Comparison of ENCODE assay signal across 8 cellular contexts in the genomic region with DNA sequence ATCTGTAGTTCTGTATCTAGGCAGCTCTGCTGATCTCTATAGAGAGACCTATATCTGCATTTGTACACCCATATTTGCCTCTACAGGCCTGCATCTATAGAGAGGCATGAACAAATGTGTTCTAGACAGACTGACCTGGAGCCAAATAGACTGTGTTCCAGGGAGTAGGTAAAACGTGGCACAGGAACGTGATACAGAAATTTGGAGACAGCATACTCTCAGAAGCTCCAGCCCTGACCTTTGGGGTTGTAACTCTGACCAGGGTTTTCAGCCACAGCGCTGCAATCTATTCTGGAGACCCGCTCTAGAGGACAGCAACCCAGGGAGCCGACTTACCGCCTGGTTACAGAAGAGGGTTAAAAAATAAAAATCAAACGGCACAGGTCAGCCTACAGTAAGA. TPM values are rescaled to one million over a fixed set of nuclear protein-coding genes. Genes with fewer than 3 reads are reported as not detected.
DNase-seq lines count a peak whose midpoint lies in the region; ATAC-seq and TF ChIP-seq lines count a peak whose summit lies in the region.

No MANE protein-coding gene starts in this region.

- no peaks in the 10 kb centered on the region for H3F3A ChIP-seq in PC-3 (ENCODE audit: low read length, unreplicated experiment)
- H3F3A ChIP-seq in smooth muscle cell (ENCODE audit: low read depth) = no peaks in the 10 kb centered on the region

- H3K9ac ChIP-seq in PC-3 (ENCODE audit: low read length) = peak overlapping the region; percentile 75
- H3K9ac ChIP-seq in smooth muscle cell (ENCODE audit: low read depth) = peak overlapping the region; percentile 73

- CTCF ChIA-PET in PC-3 (lab: Charles Lee) = interaction anchor here (0.6 kb wide), 1 partner anchor 20 kb away, joined by 4 read pairs; no protein-coding TSS in a partner anchor

- H2AFZ ChIP-seq in PC-3 (ENCODE audit: low read length) (peak overlapping the region; percentile 93), smooth muscle cell (ENCODE audit: low read depth) (peak overlapping the region; percentile 99)

- H3K9me2 ChIP-seq in PC-3 (replicated peaks; ENCODE audit: low read length) = no peaks in the 10 kb centered on the region

- no peak for TF ChIP-seq EP300 in esophagus muscularis mucosa (IDR thresholded peaks at IDR 0.05)

- intact Hi-C loops in PC-3 (cut with micrococcal nuclease) = no loop called here
- intact Hi-C loops in esophagus muscularis mucosa (cut with DNase I) = no loop called here

- H3K4me3 ChIP-seq in PC-3 (ENCODE audit: low read length) = peak overlapping the region; percentile 92
- peak overlapping the region; percentile 67 to 77 (median 72) for H3K4me3 ChIP-seq in esophagus muscularis mucosa
- peak overlapping the region; percentile 98 for H3K4me3 ChIP-seq in smooth muscle cell

- TF ChIP-seq POLR2A in esophagus muscularis mucosa (IDR thresholded peaks at IDR 0.05; ENCODE audit: low read depth) = no peak

- H3K27ac ChIP-seq in PC-3 (ENCODE audit: low read length) (no peak overlapping the region), esophagus muscularis mucosa (replicated peaks in 1 of 4) (peak overlapping the region in 1 of 4 donors; percentile 77), smooth muscle cell (ENCODE audit: low read depth) (no peak overlapping the region)

- peaks cover 15% of the 10 kb centered on the region for H3K4me1 ChIP-seq in PC-3 (ENCODE audit: insufficient read depth, low read length)
- H3K4me1 ChIP-seq in esophagus muscularis mucosa = peaks cover 13 to 18% (median 16%) of the 10 kb centered on the region in 4 donors
- H3K4me1 ChIP-seq in smooth muscle cell (ENCODE audit: low read depth) = peaks cover 16% of the 10 kb centered on the region

- no TSS peak for BruUV-seq in PC-3 (replicated peaks; lab: Mats Ljungman, UMichigan)

- DNase-seq in DMS79 treated with DMSO at 0.1 percent for 48 hours (lab: John Stamatoyannopoulos, UW) (peak; percentile 56), DMS79 (lab: John Stamatoyannopoulos, UW) (no peak), PC-3 (peak; percentile 13), esophagus muscularis mucosa (ENCODE audit: extremely low spot score) (no peak), smooth muscle cell (lab: John Stamatoyannopoulos, UW; ENCODE audit: unreplicated experiment) (no peak), NCI-H2081 (lab: John Stamatoyannopoulos, UW) (no peak)
- DNase-seq in stimulated activated naive CD4-positive, alpha-beta T cell (lab: John Stamatoyannopoulos, UW) = no peak

- POLR2A ChIA-PET in PC-3 (lab: Charles Lee; ENCODE audit: unreplicated experiment) = interaction anchor here (1.6 kb wide), 1 partner anchor 11 kb away, joined by 18 read pairs; the partner anchor contains the start of gene SEC23B

- 11% methylated on average over 7 of the region's 7 CpGs for WGBS in esophagus muscularis mucosa
- 41% methylated on average over 7 of the region's 7 CpGs for WGBS in smooth muscle cell (ENCODE audit: low lambda C conversion rate)

- H3K27me3 ChIP-seq in PC-3 (ENCODE audit: low read length) = no peaks in the 10 kb centered on the region
- no peaks in the 10 kb centered on the region for H3K27me3 ChIP-seq in esophagus muscularis mucosa
- no peaks in the 10 kb centered on the region for H3K27me3 ChIP-seq in smooth muscle cell (ENCODE audit: low read depth)

- H3K4me2 ChIP-seq in PC-3 (ENCODE audit: low read length) = peak overlapping the region; percentile 89
- peak overlapping the region; percentile 92 for H3K4me2 ChIP-seq in smooth muscle cell

- H4K20me1 ChIP-seq in PC-3 (ENCODE audit: low read length) (no peaks in the 10 kb centered on the region), smooth muscle cell (ENCODE audit: low read depth) (no peaks in the 10 kb centered on the region)

- H3K36me3 ChIP-seq in PC-3 (ENCODE audit: low read depth, low read length) = no peaks in the 10 kb centered on the region
- H3K36me3 ChIP-seq in esophagus muscularis mucosa = peaks cover 4 to 27% (median 13%) of the 10 kb centered on the region in 4 donors
- no peaks in the 10 kb centered on the region for H3K36me3 ChIP-seq in smooth muscle cell (ENCODE audit: low read depth)

- TF ChIP-seq CTCF in PC-3 (conservative IDR thresholded peaks at IDR 0.05; ENCODE audit: low read depth, low read length) (no peak), esophagus muscularis mucosa (IDR thresholded peaks at IDR 0.05) (no peak), smooth muscle cell (IDR thresholded peaks at IDR 0.05; ENCODE audit: borderline replicate concordance, insufficient read depth, poor library complexity, severe bottlenecking) (no peak)

- peaks cover 10% of the 10 kb centered on the region for H3K79me2 ChIP-seq in PC-3 (ENCODE audit: low read length)
- peaks cover 8% of the 10 kb centered on the region for H3K79me2 ChIP-seq in smooth muscle cell (ENCODE audit: low read depth)

- ATAC-seq in PC-3 = peak; percentile 11
- no peak for ATAC-seq in HG03469 (IDR thresholded peaks at IDR 0.05; ENCODE audit: unreplicated experiment)

- no peaks in the 10 kb centered on the region for H3K9me3 ChIP-seq in PC-3 (ENCODE audit: low read length)
- H3K9me3 ChIP-seq in esophagus muscularis mucosa = no peaks in the 10 kb centered on the region
- no peaks in the 10 kb centered on the region for H3K9me3 ChIP-seq in smooth muscle cell (replicated peaks; ENCODE audit: low read depth)

RNA-seq across cellular contexts. Expression of gene RBBP9, which starts 1.0 kb away (rescaled TPM):
- total RNA-seq in PC-3 (2014; rRNA removed) = 17.7 and 22.8 TPM in 2 replicates
- total RNA-seq in esophagus muscularis mucosa = 10 to 100 TPM; 13.7 to 16.7 (median 15.3) TPM
- total RNA-seq in smooth muscle cell = 26.1 and 29.8 TPM in 2 replicates
- polyA plus RNA-seq in smooth muscle cell = 3.0 and 4.2 TPM in 2 replicates

RNA-seq across cellular contexts. Expression of gene SEC23B, which starts 11.7 kb away (rescaled TPM):
- total RNA-seq in PC-3 (2014; rRNA removed) (82.1 and 89.5 TPM in 2 replicates), esophagus muscularis mucosa (10 to 100 TPM; 14.1 to 21.0 (median 18.7) TPM), smooth muscle cell (53.9 and 55.8 TPM in 2 replicates)
- 44.2 and 55.6 TPM in 2 replicates for polyA plus RNA-seq in smooth muscle cell

RNA-seq across cellular contexts. Expression of gene POLR3F, which starts 28.9 kb away (rescaled TPM):
- 28.2 and 31.8 TPM in 2 replicates for total RNA-seq in PC-3 (2014; rRNA removed)
- 10 to 100 TPM in 2 of 4 donors, 1 to 10 TPM in 2; 9.1 to 13.3 (median 11.0) TPM for total RNA-seq in esophagus muscularis mucosa
- total RNA-seq in smooth muscle cell = 25.3 and 74.9 TPM in 2 replicates
- polyA plus RNA-seq in smooth muscle cell = 7.8 and 8.1 TPM in 2 replicates

RNA-seq across cellular contexts. Expression of gene DZANK1, which starts 29.2 kb away (rescaled TPM):
- total RNA-seq in PC-3 (2014; rRNA removed) = 2.6 and 3.2 TPM in 2 replicates
- total RNA-seq in esophagus muscularis mucosa = 1 to 10 TPM; 1.3 to 2.1 (median 1.4) TPM
- 2.7 and 2.9 TPM in 2 replicates for total RNA-seq in smooth muscle cell
- 2.5 and 3.1 TPM in 2 replicates for polyA plus RNA-seq in smooth muscle cell

Comparison
In these comparisons a context has a peak if more than half of its experiments do, and no peak if none do; other contexts are left out.
1. DNase-seq: peak in DMS79 treated with DMSO at 0.1 percent for 48 hours (single experiment) and PC-3 (single experiment); none in DMS79 (single experiment), esophagus muscularis mucosa (single experiment), smooth muscle cell (single experiment), stimulated activated naive CD4-positive, alpha-beta T cell (0 of 6) and NCI-H2081 (0 of 2).
2. Peak in every context shown above with its lines, with median percentiles within 50 percentile points of each other: H3K4me3 ChIP-seq.